Comparison of ENCODE assay signal across 24 cellular contexts in genomic region chr15:58037902-58038301, GRCh38. TPM values are rescaled to one million over a fixed set of nuclear protein-coding genes. Genes with fewer than 3 reads are reported as not detected.
DNase-seq lines count a peak whose midpoint lies in the region; ATAC-seq, FAIRE-seq and TF ChIP-seq lines count a peak whose summit lies in the region.
"Had no signal": no experiment of that assay in that cellular context is flagged by ENCODE, and none has a peak within 500 bp of the region (broad histone marks: within the 10 kb centered on the region; RNA-seq: fewer than 3 reads in every experiment).

No MANE protein-coding gene starts in this region.

- no peaks in the 10 kb centered on the region for H3K9me1 ChIP-seq in endothelial cell of umbilical vein (replicated peaks; ENCODE audit: control insufficient read depth, extremely low read depth, insufficient read depth, low read length)

- H3K27ac ChIP-seq in PC-3 (ENCODE audit: low read length) (peak overlapping the region; percentile 80), endothelial cell of umbilical vein (ENCODE audit: insufficient read depth, low read depth, low read length) (no peak overlapping the region), small intestine (ENCODE audit: low read depth in 1 of 2, low read length in 1 of 2) (no peak overlapping the region)
- H3K27ac ChIP-seq: 22Rv1, HL-60 had no signal

- H2AFZ ChIP-seq in PC-3 (ENCODE audit: low read length) (no peak overlapping the region), endothelial cell of umbilical vein (ENCODE audit: low read depth, low read length) (no peak overlapping the region)

- intact Hi-C loops in PC-3 (cut with micrococcal nuclease) (loop anchor here (2.0 kb wide), 3 partner anchors 19 to 65 kb away; no protein-coding TSS in a partner anchor), endothelial cell of umbilical vein (cut with micrococcal nuclease) (no loop called here)

- H3K36me3 ChIP-seq in PC-3 (ENCODE audit: low read depth, low read length) = no peaks in the 10 kb centered on the region
- no peaks in the 10 kb centered on the region for H3K36me3 ChIP-seq in endothelial cell of umbilical vein (ENCODE audit: control insufficient read depth in 2 of 2, extremely low read depth in 1 of 2, insufficient read depth in 2 of 2, low read length in 2 of 2)
- no peaks in the 10 kb centered on the region for H3K36me3 ChIP-seq in small intestine (ENCODE audit: control insufficient read depth in 2 of 2, insufficient read depth in 2 of 2, low read length in 2 of 2)

- H3K27me3 ChIP-seq in PC-3 (ENCODE audit: low read length) = no peaks in the 10 kb centered on the region
- H3K27me3 ChIP-seq in endothelial cell of umbilical vein (ENCODE audit: control insufficient read depth in 2 of 2, insufficient read depth in 2 of 2, low read length in 2 of 2) = no peaks in the 10 kb centered on the region
- no peaks in the 10 kb centered on the region for H3K27me3 ChIP-seq in small intestine (ENCODE audit: control insufficient read depth in 2 of 2, insufficient read depth in 2 of 2, low read length in 2 of 2)

- H3F3A ChIP-seq in PC-3 (ENCODE audit: low read length, unreplicated experiment) = peaks cover 14% of the 10 kb centered on the region

- FAIRE-seq in endothelial cell of umbilical vein (lab: Jason Lieb, UNC) (no peak), small intestine (lab: Jason Lieb, UNC) (no peak)
- FAIRE-seq: GM12892, H54, RCC 7860 had no signal

- H3K79me2 ChIP-seq in PC-3 (ENCODE audit: low read length) (no peaks in the 10 kb centered on the region), endothelial cell of umbilical vein (ENCODE audit: control insufficient read depth, insufficient read depth, low read length) (no peaks in the 10 kb centered on the region)

- CTCF ChIA-PET in PC-3 (lab: Charles Lee) (no interaction called here), endothelial cell of umbilical vein (lab: Charles Lee) (interaction anchor here (1.2 to 2.1 kb wide), 5 partner anchors 33 to 305 kb away, joined by 3 to 5 read pairs (median 4); no protein-coding TSS in a partner anchor)

- no peak overlapping the region for H3K9ac ChIP-seq in PC-3 (ENCODE audit: low read length)
- no peak overlapping the region for H3K9ac ChIP-seq in endothelial cell of umbilical vein (replicated peaks; ENCODE audit: extremely low read depth, insufficient read depth, low read length)
- H3K9ac ChIP-seq: SK-N-SH had no signal

- POLR2A ChIA-PET in PC-3 (lab: Charles Lee; ENCODE audit: unreplicated experiment) = no interaction called here
- POLR2A ChIA-PET in endothelial cell of umbilical vein (lab: Charles Lee) = no interaction called here

- no peaks in the 10 kb centered on the region for H3K9me2 ChIP-seq in PC-3 (replicated peaks; ENCODE audit: low read length)
- H3K9me2 ChIP-seq: SK-N-SH had no signal

- H3K4me1 ChIP-seq in PC-3 (ENCODE audit: insufficient read depth, low read length) (peaks cover 46% of the 10 kb centered on the region), endothelial cell of umbilical vein (ENCODE audit: control insufficient read depth, extremely low read depth, insufficient read depth, low read length) (peaks cover 45% of the 10 kb centered on the region), small intestine (ENCODE audit: control insufficient read depth in 2 of 2, insufficient read depth in 1 of 2, low read depth in 1 of 2, low read length in 1 of 2) (peaks cover 0 to 2% of the 10 kb centered on the region in 2 donors)

- dilution Hi-C loops in endothelial cell of umbilical vein (cut with MboI; ENCODE audit: extremely low pct_ligation_motif_present, low sequenced_read_pairs) = no loop called here

- WGBS in small intestine, 3 donors = 7 to 22% (median 14%) methylated on average over 2 of the region's 2 CpGs

- no peak for TF ChIP-seq POLR2A in endothelial cell of umbilical vein (IDR thresholded peaks at IDR 0.05; ENCODE audit: low read depth, low read length)

- TF ChIP-seq CTCF in PC-3 (conservative IDR thresholded peaks at IDR 0.05; ENCODE audit: low read depth, low read length) = no peak
- TF ChIP-seq CTCF in endothelial cell of umbilical vein (IDR thresholded peaks at IDR 0.05; ENCODE audit: extremely low read depth in 1 of 2, insufficient read depth in 1 of 2, low read depth in 1 of 2, low read length in 2 of 2) = no peak

- H3K4me2 ChIP-seq in PC-3 (ENCODE audit: low read length) (peak overlapping the region; percentile 48), endothelial cell of umbilical vein (ENCODE audit: insufficient read depth, low read length) (peak overlapping the region; percentile 66)
- H3K4me2 ChIP-seq: SK-N-SH had no signal

- BruUV-seq in PC-3 (replicated peaks; lab: Mats Ljungman, UMichigan) (no TSS peak), endothelial cell of umbilical vein (replicated peaks; lab: Mats Ljungman, UMichigan) (no TSS peak)

- H4K20me1 ChIP-seq in PC-3 (ENCODE audit: low read length) (no peaks in the 10 kb centered on the region), endothelial cell of umbilical vein (replicated peaks; ENCODE audit: control insufficient read depth, extremely low read depth, insufficient read depth, low read length) (peaks cover 2% of the 10 kb centered on the region)

- no peak for ATAC-seq in PC-3

- H3K9me3 ChIP-seq in PC-3 (ENCODE audit: low read length) (no peaks in the 10 kb centered on the region), endothelial cell of umbilical vein (replicated peaks; ENCODE audit: control insufficient read depth, insufficient read depth, low read length) (no peaks in the 10 kb centered on the region), small intestine (ENCODE audit: control insufficient read depth, low read depth) (no peaks in the 10 kb centered on the region)
- H3K9me3 ChIP-seq: SK-N-SH had no signal

- H3K4me3 ChIP-seq in PC-3 (ENCODE audit: low read length) (no peak overlapping the region), endothelial cell of umbilical vein (replicated peaks in 1 of 3; ENCODE audit: insufficient read depth in 1 of 3, low read depth in 1 of 3, low read length in 3 of 3) (no peak overlapping the region), small intestine (ENCODE audit: low read depth in 1 of 2, low read length in 2 of 2) (no peak overlapping the region)

- peak; percentile 4 for DNase-seq in DMS 273 (lab: John Stamatoyannopoulos, UW; ENCODE audit: unreplicated experiment)
- no peak for DNase-seq in DMS 273 treated with DMSO at 0.1 percent for 48 hours (lab: John Stamatoyannopoulos, UW)
- DNase-seq in PC-3 = no peak
- peak; percentile 57 for DNase-seq in endothelial cell of umbilical vein (ENCODE audit: low read depth, low spot score)
- peak; percentile 7 for DNase-seq in small intestine
- no peak for DNase-seq in central memory CD4-positive, alpha-beta T cell
- no peak for DNase-seq in DMS79 treated with DMSO at 0.1 percent for 48 hours (lab: John Stamatoyannopoulos, UW)
- no peak for DNase-seq in iPS-NIHi7 (ENCODE audit: extremely low spot score)
- DNase-seq: AML-193, HFFc6, Kasumi-1, MM.1S, NCI-H1092, NCI-H146, NCI-H2171, NCI-H446 treated with DMSO at 0.1 percent for 48 hours, NCI-H69, SK-N-SH had no signal

TF ChIP-seq in endothelial cell of umbilical vein, 7 proteins besides CTCF, POLR2A, EP300 and RAD21:
- TF ChIP-seq GATA2 (IDR thresholded peaks at IDR 0.05; ENCODE audit: insufficient read depth, insufficient read length, low read depth, low read length) (peak; percentile 61), POLR2AphosphoS5 (IDR thresholded peaks at IDR 0.05; ENCODE audit: insufficient read depth, low read depth, low read length) (no peak)

RNA-seq across cellular contexts. Expression of gene ALDH1A2, which starts 27.6 kb away (rescaled TPM):
- 0.22 and 2.2 TPM in 2 replicates for total RNA-seq in PC-3 (2014; rRNA removed)
- 11.7 and 34.9 TPM in 2 replicates for total RNA-seq in endothelial cell of umbilical vein
- 14.8 and 16.3 TPM in 2 replicates for polyA plus RNA-seq in endothelial cell of umbilical vein
- 16.9 and 19.0 TPM in 2 replicates for polyA plus RNA-seq in endothelial cell of umbilical vein (2011; cell fraction: cytosol; rRNA removed)
- polyA plus RNA-seq in endothelial cell of umbilical vein (2011; cell fraction: nucleus; rRNA removed) = 20.0 and 21.5 TPM in 2 replicates
- polyA plus RNA-seq in endothelial cell of umbilical vein (2012) = 7.6 and 27.2 TPM in 2 replicates
- polyA minus RNA-seq in endothelial cell of umbilical vein = 26.4 and 32.6 TPM in 2 replicates
- polyA minus RNA-seq in endothelial cell of umbilical vein (2011; cell fraction: cytosol; rRNA and poly(A)+ RNA removed) = not detected
- 18.4 and 19.8 TPM in 2 replicates for polyA minus RNA-seq in endothelial cell of umbilical vein (2011; cell fraction: nucleus; rRNA and poly(A)+ RNA removed)
- polyA plus RNA-seq in small intestine = 1 to 10 TPM in 1 of 3 donors, under 1 TPM in 1, not detected in 1; 0.45 to 2.5 TPM
- total RNA-seq: HFFc6 had no signal
- polyA plus RNA-seq: IgD-negative memory B cell, SK-N-SH had no signal

Comparison
In these comparisons a context has a peak if more than half of its experiments do, and no peak if none do; other contexts are left out.
1. DNase-seq: peak in DMS 273 (single experiment), endothelial cell of umbilical vein (single experiment) and small intestine (single experiment); none in DMS 273 treated with DMSO at 0.1 percent for 48 hours (single experiment), PC-3 (single experiment), central memory CD4-positive, alpha-beta T cell (single experiment), DMS79 treated with DMSO at 0.1 percent for 48 hours (single experiment) and iPS-NIHi7 (single experiment).